8 cellular contexts compared by ENCODE assay signal in the genomic region with DNA sequence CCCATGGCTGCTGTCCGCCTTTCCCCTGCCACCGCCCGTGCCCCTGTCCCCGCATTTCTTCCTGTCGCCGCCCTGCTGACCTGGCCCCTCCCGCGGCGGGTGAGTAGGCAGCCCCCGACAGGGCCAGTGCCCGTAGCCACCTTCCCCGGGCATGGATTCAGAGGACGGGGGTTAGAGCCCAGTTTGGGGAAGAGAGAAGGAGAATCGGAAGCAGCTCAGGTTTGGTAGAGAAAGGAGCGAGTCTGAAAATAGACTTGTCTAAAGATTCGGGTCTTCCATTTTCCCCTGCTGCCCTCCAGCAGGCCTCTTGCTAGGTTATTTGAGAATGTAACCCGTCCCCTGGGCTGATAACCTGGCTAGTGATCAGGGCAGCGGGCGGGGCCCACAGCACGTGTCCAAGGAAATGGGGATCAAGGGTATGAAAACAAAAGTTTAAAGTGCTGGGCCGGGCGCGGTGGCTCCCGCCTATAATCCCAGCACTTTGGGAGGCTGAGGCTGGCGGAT. TPM values are rescaled to one million over a fixed set of nuclear protein-coding genes. Genes with fewer than 3 reads are reported as not detected.
DNase-seq lines count a peak whose midpoint lies in the region; ATAC-seq, FAIRE-seq and TF ChIP-seq lines count a peak whose summit lies in the region.
"Had no signal": no experiment of that assay in that cellular context is flagged by ENCODE, and none has a peak within 500 bp of the region (broad histone marks: within the 10 kb centered on the region; RNA-seq: fewer than 3 reads in every experiment).

No MANE protein-coding gene starts in this region.

- H3K4me1 ChIP-seq in MM.1S (ENCODE audit: low read length) = peaks cover 11% of the 10 kb centered on the region
- H3K4me1 ChIP-seq in pancreas = peaks cover 31 to 43% (median 32%) of the 10 kb centered on the region in 3 donors

- H3K79me2 ChIP-seq in MM.1S (ENCODE audit: low read length) = no peaks in the 10 kb centered on the region

- TF ChIP-seq CTCF in GM06990 (IDR thresholded peaks at IDR 0.05; ENCODE audit: insufficient read depth, low read length, poor library complexity, severe bottlenecking) (no peak), MM.1S (IDR thresholded peaks at IDR 0.05; ENCODE audit: low read length) (no peak), coronary artery (IDR thresholded peaks at IDR 0.05) (no peak), pancreas (IDR thresholded peaks at IDR 0.05) (no peak)

- H3K9ac ChIP-seq in MM.1S (ENCODE audit: low read length) = no peak overlapping the region

- H3K9me3 ChIP-seq in MM.1S (replicated peaks; ENCODE audit: insufficient read depth, low read length) (no peaks in the 10 kb centered on the region), pancreas (no peaks in the 10 kb centered on the region)

- 3% methylated on average over 25 of the region's 25 CpGs for WGBS in pancreas, 2 donors

- no peaks in the 10 kb centered on the region for H3K9me2 ChIP-seq in MM.1S (replicated peaks; ENCODE audit: insufficient read depth, low read length)

- H3K4me3 ChIP-seq in GM06990 (replicated peaks; ENCODE audit: low read depth, low read length) (peak overlapping the region; percentile 40), MM.1S (ENCODE audit: low read length) (peak overlapping the region; percentile 51), coronary artery (peak overlapping the region; percentile 63), pancreas (peak overlapping the region; percentile 11 to 51 (median 31))

- H3F3A ChIP-seq in MM.1S (ENCODE audit: insufficient read depth, low read length) = peaks cover 3% of the 10 kb centered on the region; the same call in 1 of the 2 replicates

- no peaks in the 10 kb centered on the region for H4K20me1 ChIP-seq in MM.1S (ENCODE audit: insufficient read depth, low read length)

- intact Hi-C loops in pancreas (cut with DNase I) = no loop called here

- peak overlapping the region; percentile 87 for H3K4me2 ChIP-seq in MM.1S (ENCODE audit: low read depth, low read length)

- DNase-seq in GM06990 (ENCODE audit: extremely low read depth, insufficient read length) = no peak
- no peak for DNase-seq in MM.1S
- DNase-seq in coronary artery (ENCODE audit: low spot score) = no peak
- peak in 5 of 6 donors; percentile 74 to 89 (median 79) for DNase-seq in pancreas
- no peak for DNase-seq in HEK293T (ENCODE audit: extremely low spot score)
- no peak for DNase-seq in effector CD8-positive, alpha-beta T cell (lab: John Stamatoyannopoulos, UW)
- no peak for DNase-seq in EL

- POLR2A ChIA-PET in HEK293T (lab: Yijun Ruan, JAX) = interaction anchor here (1.5 to 5.3 kb wide), 5 partner anchors 16 to 35 kb away, joined by 3 to 60 read pairs (median 6); a partner anchor contains a TSS

- H3K36me3 ChIP-seq in GM06990 (ENCODE audit: control insufficient read depth, insufficient read depth, low read length) = no peaks in the 10 kb centered on the region
- no peaks in the 10 kb centered on the region for H3K36me3 ChIP-seq in MM.1S (replicated peaks; ENCODE audit: insufficient read depth, low read length)
- H3K36me3 ChIP-seq in pancreas = no peaks in the 10 kb centered on the region

- H3K27ac ChIP-seq in MM.1S (ENCODE audit: low read length) = no peak overlapping the region
- no peak overlapping the region for H3K27ac ChIP-seq in coronary artery
- peak overlapping the region; percentile 53 to 93 (median 79) for H3K27ac ChIP-seq in pancreas

- H2AFZ ChIP-seq in MM.1S (ENCODE audit: low read length) = peak overlapping the region; percentile 50

- no peaks in the 10 kb centered on the region; the same call in 1 of the 2 replicates for H3K27me3 ChIP-seq in GM06990 (replicated peaks; ENCODE audit: control insufficient read depth, insufficient read depth, low read length)
- H3K27me3 ChIP-seq in MM.1S (replicated peaks; ENCODE audit: insufficient read depth, low read length) = peaks cover 54% of the 10 kb centered on the region
- H3K27me3 ChIP-seq in pancreas = no peaks in the 10 kb centered on the region

- peak in 2 of 4 donors; percentile 11 to 13 for ATAC-seq in pancreas

- FAIRE-seq in pancreas (lab: Jason Lieb, UNC) = no peak

- CTCF ChIA-PET in HEK293T (lab: Yijun Ruan, JAX) = interaction anchor here (1.3 to 4.1 kb wide), 2 partner anchors 23 to 27 kb away, joined by 13 to 20 read pairs; no protein-coding TSS in a partner anchor

TF ChIP-seq in HEK293T, 16 proteins besides CTCF, POLR2A, EP300 and RAD21:
- no peak for TF ChIP-seq CTBP1 (IDR thresholded peaks at IDR 0.05; ENCODE audit: borderline replicate concordance)
- no peak for TF ChIP-seq FOXK2 (IDR thresholded peaks at IDR 0.05)
- TF ChIP-seq NFRKB (IDR thresholded peaks at IDR 0.05) = no peak
- no peak for TF ChIP-seq SP1 (IDR thresholded peaks at IDR 0.05)

RNA-seq across cellular contexts. Expression of a gene that starts 7.9 kb away (rescaled TPM):
- 1 to 10 TPM; 1.7 to 5.1 (median 2.4) TPM for total RNA-seq in pancreas
- polyA plus RNA-seq in pancreas = 10 to 100 TPM; 10.5 to 12.1 TPM
- total RNA-seq: neural crest cell had no signal

RNA-seq across cellular contexts. Expression of a gene that starts 13.2 kb away (rescaled TPM):
- total RNA-seq in pancreas = 1 to 10 TPM in 2 of 6 donors, under 1 TPM in 4; 0.37 to 5.1 (median 0.73) TPM
- polyA plus RNA-seq in pancreas = 1 to 10 TPM in 1 of 2 donors, under 1 TPM in 1; 0.12 to 3.2 TPM

RNA-seq across cellular contexts. Expression of a gene that starts 15.3 kb away (rescaled TPM):
- 10 to 100 TPM; 26.8 to 91.1 (median 66.7) TPM for total RNA-seq in pancreas
- 100 to 1,000 TPM; 166 to 185 TPM for polyA plus RNA-seq in pancreas

RNA-seq across cellular contexts. Expression of a gene that starts 18.9 kb away (rescaled TPM):
- 10 to 100 TPM; 10.5 to 24.1 (median 12.4) TPM for total RNA-seq in pancreas
- polyA plus RNA-seq in pancreas = 100 to 1,000 TPM in 1 of 2 donors, 10 to 100 TPM in 1; 93.1 to 119 TPM

RNA-seq across cellular contexts. Expression of a gene that starts 19.0 kb away (rescaled TPM):
- total RNA-seq in pancreas = 10 to 100 TPM in 1 of 6 donors, 1 to 10 TPM in 5; 6.2 to 13.0 (median 7.7) TPM
- 10 to 100 TPM; 33.2 to 38.2 TPM for polyA plus RNA-seq in pancreas

Comparison
In these comparisons a context has a peak if more than half of its experiments do, and no peak if none do; other contexts are left out.
1. DNase-seq: peak in pancreas (5 of 6); none in GM06990 (single experiment), MM.1S (single experiment), coronary artery (single experiment), HEK293T (single experiment), effector CD8-positive, alpha-beta T cell (single experiment) and EL (single experiment).
2. H3K27ac ChIP-seq: peak in pancreas (4 of 4); none in MM.1S (single experiment) and coronary artery (0 of 2).
3. Peak in every context shown above with its lines, with median percentiles within 50 percentile points of each other: H3K4me3 ChIP-seq.